In the genomic region with DNA sequence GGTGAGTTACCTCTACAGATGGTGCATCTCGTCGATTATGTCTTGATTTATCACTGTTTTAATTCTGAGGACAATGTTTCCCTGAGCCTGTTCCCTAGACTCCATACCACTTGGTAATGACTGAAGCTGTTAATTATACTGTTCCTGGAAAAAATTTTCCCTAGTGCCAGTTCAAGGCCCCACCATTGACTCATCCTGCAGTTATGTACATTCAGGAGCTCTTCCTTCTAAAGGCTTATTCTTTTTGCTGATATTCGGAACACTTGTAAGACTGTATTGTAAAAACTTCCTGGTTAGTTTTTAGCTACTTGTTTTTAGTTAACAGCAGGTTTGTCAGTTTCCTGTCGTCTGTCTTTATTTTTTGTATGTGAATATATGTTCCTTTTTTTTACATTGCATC, we compare ENCODE assay signal across 17 cellular contexts. TPM values are rescaled to one million over a fixed set of nuclear protein-coding genes. Genes with fewer than 3 reads are reported as not detected.
DNase-seq lines count a peak whose midpoint lies in the region; ATAC-seq, FAIRE-seq and TF ChIP-seq lines count a peak whose summit lies in the region.
"Had no signal": no experiment of that assay in that cellular context is flagged by ENCODE, and none has a peak within 500 bp of the region (broad histone marks: within the 10 kb centered on the region; RNA-seq: fewer than 3 reads in every experiment).

No MANE protein-coding gene starts in this region.

- no peaks in the 10 kb centered on the region for H4K20me1 ChIP-seq in HCT116 (ENCODE audit: insufficient read depth)

- H3K9me2 ChIP-seq in HCT116 (ENCODE audit: insufficient read depth): no peaks in the 10 kb centered on the region

- H3K4me1 Mint-ChIP-seq in mesothelial cell of epicardium (no peaks in the 10 kb centered on the region), glutamatergic neuron (ENCODE audit: low read depth, unreplicated experiment) (no peaks in the 10 kb centered on the region)

- POLR2A ChIA-PET in HCT116 (lab: Charles Lee): interaction anchor here (0.5 to 0.8 kb wide), 2 partner anchors 30 to 35 kb away, joined by 3 read pairs; a partner anchor contains a TSS

- TF ChIP-seq CTCF in HCT116 (IDR thresholded peaks at IDR 0.05 in 2 of 3, conservative IDR thresholded peaks at IDR 0.05 in 1 of 3; ENCODE audit: borderline replicate concordance in 1 of 3, insufficient read depth in 1 of 3, low read depth in 2 of 3, low read length in 2 of 3) (no peak), mesothelial cell of epicardium (IDR thresholded peaks at IDR 0.05; ENCODE audit: unreplicated experiment) (no peak), glutamatergic neuron (IDR thresholded peaks at IDR 0.05; ENCODE audit: partially characterized antibody, unreplicated experiment) (no peak)

- no peaks in the 10 kb centered on the region for H3K79me2 ChIP-seq in HCT116 (ENCODE audit: insufficient read depth, low read length)

- H3K27ac Mint-ChIP-seq in mesothelial cell of epicardium (no peak overlapping the region), glutamatergic neuron (ENCODE audit: unreplicated experiment) (no peak overlapping the region)
- H3K27ac Mint-ChIP-seq: dendritic cell treated with granulocyte-macrophage colony-stimulating factor and Interleukin-4, amounts not matched to agents 40 ng/mL and 50 ng/mL, for 4 days; natural killer cell treated with Interleukin-12 subunit alpha and Interleukin-12 subunit beta and Interleukin-15 and Interleukin-18, amount 100 ng/mL, for 72 hours had no signal

- no peak overlapping the region; the same call in 1 of the 2 replicates for H3K4me2 ChIP-seq in HCT116 (ENCODE audit: low read length)

- H3K4me3 ChIP-seq in HCT116 (replicated peaks in 1 of 2; ENCODE audit: low read depth in 1 of 2, low read length in 2 of 2): no peak overlapping the region
- H3K4me3 ChIP-seq: cardiac muscle cell had no signal

- no peaks in the 10 kb centered on the region for H3K9me3 ChIP-seq in HCT116 (ENCODE audit: control insufficient read depth in 1 of 2, insufficient read depth in 1 of 2, low read depth in 1 of 2, low read length in 2 of 2)

- no peak for ATAC-seq in HCT116
- no peak for ATAC-seq in GM18907 (IDR thresholded peaks at IDR 0.05; ENCODE audit: unreplicated experiment)
- ATAC-seq: natural killer cell treated with Interleukin-12 subunit alpha and Interleukin-12 subunit beta and Interleukin-15 and Interleukin-18, amount 100 ng/mL, for 72 hours had no signal

- intact Hi-C loops in HCT116 (cut with micrococcal nuclease): no loop called here

- DNase-seq in HCT116 (ENCODE audit: low read depth, low spot score) (no peak), amniotic epithelial cell (ENCODE audit: low read depth) (peak; percentile 67), foreskin melanocyte (peak; percentile 40), urothelium cell line (ENCODE audit: low spot score) (peak; percentile 35), mesothelial cell of epicardium (ENCODE audit: low spot score in 2 of 2, unreplicated experiment in 2 of 2) (no peak), glutamatergic neuron (no peak)
- DNase-seq: activated CD4-positive, alpha-beta T cell treated with anti-CD3 and anti-CD28 coated beads for 48 hours; MM.1S; NCI-H146; NCI-H69; SIG-M5; stimulated activated CD4-positive, alpha-beta T cell treated with anti-CD3 and anti-CD28 coated beads, Interleukin-4, amount 100 ng/mL, for 4 hours had no signal

- no peak for TF ChIP-seq POLR2A in HCT116 (IDR thresholded peaks at IDR 0.05; ENCODE audit: borderline replicate concordance, extremely low read depth, insufficient read depth, insufficient read length)

- H3K36me3 Mint-ChIP-seq in mesothelial cell of epicardium: no peaks in the 10 kb centered on the region
- no peaks in the 10 kb centered on the region for H3K36me3 Mint-ChIP-seq in glutamatergic neuron (ENCODE audit: unreplicated experiment)
- H3K36me3 Mint-ChIP-seq: natural killer cell treated with Interleukin-12 subunit alpha and Interleukin-12 subunit beta and Interleukin-15 and Interleukin-18, amount 100 ng/mL, for 72 hours had no signal

- no peak for FAIRE-seq in urothelium cell line (lab: Jason Lieb, UNC)

- H3K4me3 Mint-ChIP-seq in mesothelial cell of epicardium: no peak overlapping the region
- H3K4me3 Mint-ChIP-seq in glutamatergic neuron (ENCODE audit: unreplicated experiment): no peak overlapping the region
- H3K4me3 Mint-ChIP-seq: dendritic cell treated with granulocyte-macrophage colony-stimulating factor and Interleukin-4, amounts not matched to agents 40 ng/mL and 50 ng/mL, for 4 days; natural killer cell treated with Interleukin-12 subunit alpha and Interleukin-12 subunit beta and Interleukin-15 and Interleukin-18, amount 100 ng/mL, for 72 hours had no signal

- TF ChIP-seq RAD21 in HCT116 (IDR thresholded peaks at IDR 0.05; ENCODE audit: low read depth): no peak

- H3K27ac ChIP-seq in HCT116 (ENCODE audit: low read depth, low read length): no peak overlapping the region
- H3K27ac ChIP-seq: cardiac muscle cell, HL-60 had no signal

- CTCF ChIA-PET in HCT116 (lab: Charles Lee): no interaction called here

- no peaks in the 10 kb centered on the region for H3K36me3 ChIP-seq in HCT116 (ENCODE audit: control insufficient read depth in 1 of 2, insufficient read depth in 2 of 2, low read length in 2 of 2)
- H3K36me3 ChIP-seq: cardiac muscle cell had no signal

- H3K9me3 Mint-ChIP-seq in mesothelial cell of epicardium (no peaks in the 10 kb centered on the region), glutamatergic neuron (ENCODE audit: unreplicated experiment) (no peaks in the 10 kb centered on the region)
- H3K9me3 Mint-ChIP-seq: dendritic cell treated with granulocyte-macrophage colony-stimulating factor and Interleukin-4, amounts not matched to agents 40 ng/mL and 50 ng/mL, for 4 days; natural killer cell treated with Interleukin-12 subunit alpha and Interleukin-12 subunit beta and Interleukin-15 and Interleukin-18, amount 100 ng/mL, for 72 hours had no signal

- no peak overlapping the region for H3K9ac ChIP-seq in HCT116 (ENCODE audit: low read length)

- BruUV-seq in HCT116 (replicated peaks; lab: Mats Ljungman, UMichigan): no TSS peak

- H3K27me3 Mint-ChIP-seq in mesothelial cell of epicardium (ENCODE audit: low read depth) (no peaks in the 10 kb centered on the region), glutamatergic neuron (ENCODE audit: unreplicated experiment) (peaks cover 2% of the 10 kb centered on the region)
- H3K27me3 Mint-ChIP-seq: dendritic cell treated with granulocyte-macrophage colony-stimulating factor and Interleukin-4, amounts not matched to agents 40 ng/mL and 50 ng/mL, for 4 days had no signal

- RAD21 ChIA-PET in HCT116 (lab: Charles Lee; ENCODE audit: low non-redundant PET in 1 of 2, low total read pairs in 2 of 2, uncharacterized antibody in 2 of 2, unreplicated experiment in 2 of 2): interaction anchor here in 1 of 2 experiments (0.7 kb wide), 1 partner anchor 185 kb away, joined by 4 read pairs; no protein-coding TSS in a partner anchor

- H3K27me3 ChIP-seq in HCT116 (ENCODE audit: insufficient read depth, low read length): no peaks in the 10 kb centered on the region
- H3K27me3 ChIP-seq: cardiac muscle cell had no signal

- H3K4me1 ChIP-seq in HCT116 (ENCODE audit: control insufficient read depth in 1 of 2, insufficient read depth in 2 of 2, low read length in 2 of 2): peaks cover 4 to 6% of the 10 kb centered on the region in 2 experiments; a peak in 2 of 4 replicates

- no peak overlapping the region for H2AFZ ChIP-seq in HCT116 (ENCODE audit: low read depth, low read length, poor library complexity, severe bottlenecking)

TF ChIP-seq in HCT116, 20 proteins besides CTCF, POLR2A, EP300 and RAD21:
- TF ChIP-seq FOSL1 (IDR thresholded peaks at IDR 0.05; ENCODE audit: low read depth) (peak; percentile 25; the same call in 1 of the 2 replicates), SIN3A (IDR thresholded peaks at IDR 0.05; ENCODE audit: low read depth) (no peak)
TF ChIP-seq in HCT116: peak in this region for 1.

RNA-seq across cellular contexts. Expression of a gene that starts 30.4 kb away (rescaled TPM):
- 45.0 TPM for total RNA-seq in HCT116 (2021; ENCODE audit: unreplicated experiment)
- 9.8 and 14.3 TPM in 2 replicates for polyA plus RNA-seq in HCT116 (2012)
- 57.1 to 58.5 TPM (median 58.2 TPM) in 3 replicates for total RNA-seq in mesothelial cell of epicardium
- total RNA-seq in glutamatergic neuron (ENCODE audit: unreplicated experiment): 67.7 TPM

Comparison
In these comparisons a context has a peak if more than half of its experiments do, and no peak if none do; other contexts are left out.
1. DNase-seq: peak in amniotic epithelial cell (single experiment), foreskin melanocyte (single experiment) and urothelium cell line (single experiment); none in HCT116 (single experiment), mesothelial cell of epicardium (0 of 2) and glutamatergic neuron (single experiment).